ENCODE assay signal across 14 cellular contexts in genomic region chr18:2882201-2882600, GRCh38. TPM values are rescaled to one million over a fixed set of nuclear protein-coding genes. Genes with fewer than 3 reads are reported as not detected.
DNase-seq lines count a peak whose midpoint lies in the region; ATAC-seq, FAIRE-seq and TF ChIP-seq lines count a peak whose summit lies in the region.
"Had no signal": no experiment of that assay in that cellular context is flagged by ENCODE, and none has a peak within 500 bp of the region (broad histone marks: within the 10 kb centered on the region; RNA-seq: fewer than 3 reads in every experiment).

No MANE protein-coding gene starts in this region.

- H3K4me3 Mint-ChIP-seq in CD4-positive, alpha-beta T cell = peak overlapping the region; percentile 46

- H3K9me3 ChIP-seq in CD4-positive, alpha-beta T cell (ENCODE audit: control insufficient read depth, low read length) = no peaks in the 10 kb centered on the region
- H3K9me3 ChIP-seq in parathyroid adenoma (ENCODE audit: control insufficient read depth, low read length) = no peaks in the 10 kb centered on the region

- CTCF ChIA-PET in CD4-positive, alpha-beta T cell (lab: Charles Lee) = no interaction called here

- H3K4me3 ChIP-seq in HL-60 (replicated peaks; ENCODE audit: insufficient read depth, low read length) (no peak overlapping the region), coronary artery (no peak overlapping the region), parathyroid adenoma (ENCODE audit: low read depth, low read length) (peak overlapping the region; percentile 3)

- TF ChIP-seq CTCF in CD4-positive, alpha-beta T cell (IDR thresholded peaks at IDR 0.05) = no peak
- TF ChIP-seq CTCF in HL-60 (IDR thresholded peaks at IDR 0.05; ENCODE audit: insufficient read depth, low read length) (no peak), coronary artery (IDR thresholded peaks at IDR 0.05) (no peak), parathyroid adenoma (IDR thresholded peaks at IDR 0.05) (no peak), D721Med (IDR thresholded peaks at IDR 0.05; ENCODE audit: insufficient read depth, missing control alignments) (no peak)

- no peak overlapping the region for H2AFZ ChIP-seq in parathyroid adenoma

- no peaks in the 10 kb centered on the region for H3K27me3 Mint-ChIP-seq in CD4-positive, alpha-beta T cell

- peaks cover 26% of the 10 kb centered on the region for H3K4me1 Mint-ChIP-seq in CD4-positive, alpha-beta T cell (ENCODE audit: low read depth)

- intact Hi-C loops in CD4-positive, alpha-beta T cell (cut with DNase I, micrococcal nuclease) = loop anchor here in 1 of 2 experiments (10.0 kb wide), 1 partner anchor 67 kb away; no protein-coding TSS in a partner anchor

- no peaks in the 10 kb centered on the region for H3K36me3 Mint-ChIP-seq in CD4-positive, alpha-beta T cell (ENCODE audit: low read depth)

- H3K4me1 ChIP-seq in parathyroid adenoma = peaks cover 85% of the 10 kb centered on the region

- H3K36me3 ChIP-seq in parathyroid adenoma (ENCODE audit: control insufficient read depth, insufficient read depth, low read length) = peaks cover 2% of the 10 kb centered on the region

- H3K9me3 Mint-ChIP-seq in CD4-positive, alpha-beta T cell = peaks cover 7% of the 10 kb centered on the region

- POLR2A ChIA-PET in CD4-positive, alpha-beta T cell (lab: Charles Lee) = no interaction called here

- FAIRE-seq in D721Med (lab: Jason Lieb, UNC) = no peak
- FAIRE-seq: bronchial epithelial cell, frontal cortex had no signal

- no peak overlapping the region for H3K27ac ChIP-seq in CD4-positive, alpha-beta T cell (ENCODE audit: low read depth, low read length)
- peak overlapping the region; percentile 52 for H3K27ac ChIP-seq in HL-60 (replicated peaks)
- H3K27ac ChIP-seq in coronary artery = peak overlapping the region in 1 of 2 donors; percentile 83
- peak overlapping the region; percentile 87 for H3K27ac ChIP-seq in parathyroid adenoma

- DNase-seq in CD4-positive, alpha-beta T cell = no peak
- DNase-seq in HL-60 (ENCODE audit: low read depth in 1 of 2, low spot score in 1 of 2) (no peak), coronary artery (ENCODE audit: low spot score) (peak; percentile 55), NCI-H226 (no peak), D721Med (ENCODE audit: insufficient read length, low spot score) (no peak)
- DNase-seq: activated CD4-positive, alpha-beta T cell treated with anti-CD3 and anti-CD28 coated beads for 4 hours; H7; mammary epithelial cell; NCI-H2081 treated with DMSO at 0.1 percent for 48 hours; NCI-H774 had no signal

- H3K27me3 ChIP-seq in CD4-positive, alpha-beta T cell (ENCODE audit: control insufficient read depth, insufficient read depth, low read length) = no peaks in the 10 kb centered on the region
- no peaks in the 10 kb centered on the region for H3K27me3 ChIP-seq in HL-60 (ENCODE audit: insufficient read depth, poor library complexity, severe bottlenecking)
- H3K27me3 ChIP-seq in parathyroid adenoma (ENCODE audit: control insufficient read depth, insufficient read depth, low read length) = no peaks in the 10 kb centered on the region

- peak overlapping the region; percentile 86 for H3K27ac Mint-ChIP-seq in CD4-positive, alpha-beta T cell

- H3K4me2 ChIP-seq in parathyroid adenoma (ENCODE audit: low read length) = peak overlapping the region; percentile 52

- peak overlapping the region; percentile 11 for H3K9ac ChIP-seq in parathyroid adenoma

- peaks cover 59% of the 10 kb centered on the region for H3K79me2 ChIP-seq in parathyroid adenoma

- ATAC-seq in CD4-positive, alpha-beta T cell (ENCODE audit: poor library complexity) = no peak
- ATAC-seq in HG03045 (IDR thresholded peaks at IDR 0.05; ENCODE audit: unreplicated experiment) = no peak

RNA-seq across cellular contexts. Expression of gene EMILIN2, which starts 35.4 kb away (rescaled TPM):
- total RNA-seq in CD4-positive, alpha-beta T cell = 1 to 10 TPM; 3.2 to 3.3 TPM
